Comparison of ENCODE assay signal across 10 cellular contexts in genomic region chr2:144834954-144835633, GRCh38.
A peak's percentile ranks its signal among the peaks of the same experiment; 100 is the strongest.
DNase-seq lines count a peak whose midpoint lies in the region; ATAC-seq and TF ChIP-seq lines count a peak whose summit lies in the region.
"Had no signal": no experiment of that assay in that cellular context is flagged by ENCODE, and none has a peak within 500 bp of the region (broad histone marks: within the 10 kb centered on the region; RNA-seq: fewer than 3 reads in every experiment).

No MANE protein-coding gene starts in this region.

- no peaks in the 10 kb centered on the region for H3K9me3 ChIP-seq in BE2C

- 0 out of 2 replicates have a peak overlapping the region, but pooled peaks have one; percentile 11 for H3K4me3 ChIP-seq in BE2C (ENCODE audit: low read depth, low read length)

- TF ChIP-seq CTCF in BE2C (IDR thresholded peaks at IDR 0.05; ENCODE audit: low read depth, low read length) (no peak), omental fat pad (IDR thresholded peaks at IDR 0.05) (no peak)

- H3K27me3 ChIP-seq in BE2C, result no peaks in the 10 kb centered on the region

- peak; percentile 10 for DNase-seq in BE2C
- peak; percentile 65 for DNase-seq in NCI-H524 treated with DMSO at 0.1 percent for 48 hours (lab: John Stamatoyannopoulos, UW)
- peak; percentile 56 for DNase-seq in fibroblast of gingiva (ENCODE audit: low read depth)
- no peak for DNase-seq in omental fat pad (ENCODE audit: low spot score)
- DNase-seq in NCI-H1417 treated with DMSO at 0.1 percent for 48 hours (lab: John Stamatoyannopoulos, UW), result no peak
- DNase-seq in midbrain (lab: John Stamatoyannopoulos, UW), result no peak
- DNase-seq in effector CD8-positive, alpha-beta T cell (lab: John Stamatoyannopoulos, UW), result no peak
- DNase-seq: COR-L47; stimulated activated CD4-positive, alpha-beta T cell treated with anti-CD3 and anti-CD28 coated beads, Interleukin-4, amount 100 ng/mL, for 4 hours had no signal

- H3K4me1 ChIP-seq in BE2C, result no peaks in the 10 kb centered on the region; the same call in 1 of the 2 replicates

- ATAC-seq in omental fat pad (ENCODE audit: low FRiP score), result peak; percentile 55
- ATAC-seq in GM18873 (IDR thresholded peaks at IDR 0.05; ENCODE audit: low FRiP score, unreplicated experiment), result no peak

- H3K36me3 ChIP-seq in BE2C, result no peaks in the 10 kb centered on the region

Comparison
In these comparisons a context has a peak if more than half of its experiments do, and no peak if none do; other contexts are left out.
1. DNase-seq: peak in BE2C (single experiment), NCI-H524 treated with DMSO at 0.1 percent for 48 hours (single experiment) and fibroblast of gingiva (single experiment); none in omental fat pad (single experiment), NCI-H1417 treated with DMSO at 0.1 percent for 48 hours (single experiment), midbrain (single experiment) and effector CD8-positive, alpha-beta T cell (single experiment).